ENCODE assay signal across 9 cellular contexts in the genomic region with DNA sequence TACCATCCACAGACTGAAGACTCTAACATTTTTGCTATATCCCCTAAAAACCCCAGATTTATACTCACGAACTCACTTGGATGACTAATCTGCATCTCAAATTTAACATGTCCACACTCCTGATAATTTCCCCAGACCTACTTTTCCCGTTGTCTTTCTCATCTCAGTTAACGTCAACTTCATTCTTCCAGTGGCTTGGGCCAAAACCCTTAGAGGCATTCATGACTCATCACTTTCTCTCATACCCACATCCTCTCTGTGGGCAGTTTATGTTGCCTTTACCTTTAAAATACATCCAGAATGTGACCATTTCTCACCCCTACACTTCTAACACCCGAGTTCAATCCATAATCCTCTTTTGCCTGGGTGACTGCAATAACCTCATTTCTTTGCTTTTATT.
DNase-seq lines count a peak whose midpoint lies in the region; ATAC-seq and TF ChIP-seq lines count a peak whose summit lies in the region.
"Had no signal": no experiment of that assay in that cellular context is flagged by ENCODE, and none has a peak within 500 bp of the region (broad histone marks: within the 10 kb centered on the region; RNA-seq: fewer than 3 reads in every experiment).

No MANE protein-coding gene starts in this region.

- H4K20me1 ChIP-seq in H9 (ENCODE audit: control insufficient read depth, insufficient read depth, insufficient read length), result no peaks in the 10 kb centered on the region

- no peak overlapping the region for H2AFZ ChIP-seq in H9 (ENCODE audit: low read length)

- H2BK120ac ChIP-seq in mesendoderm (ENCODE audit: low read depth, low read length), result no peak overlapping the region
- H2BK120ac ChIP-seq in H9 (ENCODE audit: low read depth, low read length, poor library complexity, severe bottlenecking), result no peak overlapping the region

- H2AK5ac ChIP-seq in mesendoderm (ENCODE audit: low read length) (no peak overlapping the region), H9 (ENCODE audit: insufficient read length, low read length) (no peak overlapping the region)

- H4K8ac ChIP-seq in mesendoderm (ENCODE audit: low read depth, low read length) (no peak overlapping the region), H9 (replicated peaks; ENCODE audit: insufficient read length, low read depth, low read length) (no peak overlapping the region)

- no peak overlapping the region for H3K4me3 ChIP-seq in mesendoderm (ENCODE audit: low read length)

- H3K4me1 Mint-ChIP-seq in H9, result peaks cover 16 to 25% of the 10 kb centered on the region in 2 experiments

- intact Hi-C loops in Right ventricle myocardium inferior (cut with DNase I), result no loop called here

- H3K27ac ChIP-seq in mesendoderm (ENCODE audit: low read depth, low read length) (no peak overlapping the region), H9 (ENCODE audit: insufficient read length, low read depth, low read length) (no peak overlapping the region)
- H3K27ac ChIP-seq: KMS-11 had no signal

- H3K18ac ChIP-seq in mesendoderm (ENCODE audit: low read length), result no peak overlapping the region
- no peak overlapping the region for H3K18ac ChIP-seq in H9 (ENCODE audit: insufficient read length, low read depth, low read length)

- DNase-seq in mesendoderm (peak; percentile 55), H9 (no peak), Right ventricle myocardium inferior (ENCODE audit: missing footprints) (no peak), NCI-H748 (lab: John Stamatoyannopoulos, UW; ENCODE audit: unreplicated experiment) (no peak)
- DNase-seq in activated effector memory CD4-positive, alpha-beta T cell treated with Interleukin-2 at 50 U/mL for 16 hours, result no peak

- H3T11ph ChIP-seq in H9 (ENCODE audit: low read length), result no peak overlapping the region

- WGBS in mesendoderm (ENCODE audit: extremely low coverage, insufficient coverage, low lambda C conversion rate), result no CpG with 5 or more reads among the region's 4 CpGs
- no CpG with 5 or more reads among the region's 4 CpGs for WGBS in H9 (ENCODE audit: extremely low coverage, insufficient read length, low lambda C conversion rate)

- peak overlapping the region in 1 of 3 experiments; percentile 55; a peak in 2 of 7 replicates for H3K27ac Mint-ChIP-seq in H9

- H4K5ac ChIP-seq in mesendoderm (ENCODE audit: low read length) (no peak overlapping the region), H9 (ENCODE audit: insufficient read length, low read depth, low read length) (no peak overlapping the region)

- H3K23me2 ChIP-seq in H9 (ENCODE audit: insufficient read length, low read depth, low read length, poor library complexity, severe bottlenecking), result no peaks in the 10 kb centered on the region

- no peak overlapping the region for H3K56ac ChIP-seq in mesendoderm (ENCODE audit: low read length)
- H3K56ac ChIP-seq in H9 (ENCODE audit: insufficient read length, low read depth, low read length), result no peak overlapping the region

- H3K36me3 ChIP-seq in mesendoderm (ENCODE audit: control insufficient read depth, insufficient read depth, low read length), result no peaks in the 10 kb centered on the region

- H2BK20ac ChIP-seq in H9 (ENCODE audit: low read depth, low read length, poor library complexity, severe bottlenecking), result no peak overlapping the region

- no peak for TF ChIP-seq CTCF in H9 (conservative IDR thresholded peaks at IDR 0.05)

- H3K14ac ChIP-seq in H9 (ENCODE audit: insufficient read depth, low read length), result no peak overlapping the region

- H3K4me1 ChIP-seq in mesendoderm (ENCODE audit: control insufficient read depth, low read depth, low read length) (no peaks in the 10 kb centered on the region), H9 (ENCODE audit: insufficient read depth, low read length) (peaks cover 4% of the 10 kb centered on the region; the same call in 1 of the 2 replicates)

- H4K91ac ChIP-seq in H9 (ENCODE audit: insufficient read length, low read depth, low read length), result no peak overlapping the region

- H2BK15ac ChIP-seq in mesendoderm (replicated peaks; ENCODE audit: low read depth) (no peak overlapping the region), H9 (ENCODE audit: low read depth, low read length) (no peak overlapping the region)

- peak; percentile 88 for ATAC-seq in GM18870 (IDR thresholded peaks at IDR 0.05; ENCODE audit: unreplicated experiment)
- peak; percentile 77 for ATAC-seq in HG03135 (IDR thresholded peaks at IDR 0.05; ENCODE audit: unreplicated experiment)
- peak; percentile 68 for ATAC-seq in SK-N-SH treated with all-trans-retinoic acid at 6 μM for 48 hours
- no peak for ATAC-seq in Right ventricle myocardium inferior

- H3K4me2 ChIP-seq in mesendoderm (ENCODE audit: low read length) (no peak overlapping the region), H9 (ENCODE audit: insufficient read depth, insufficient read length, low read length) (no peak overlapping the region)
- H3K4me2 ChIP-seq: KMS-11 had no signal

- no peak overlapping the region for H2BK12ac ChIP-seq in H9 (ENCODE audit: insufficient read length, low read depth, low read length)

- H3K79me2 ChIP-seq in mesendoderm (ENCODE audit: control insufficient read depth, insufficient read depth, low read length), result no peaks in the 10 kb centered on the region
- H3K79me2 ChIP-seq in H9 (ENCODE audit: insufficient read depth, low read length), result no peaks in the 10 kb centered on the region; the same call in 1 of the 2 replicates

- H3K27me3 Mint-ChIP-seq in H9 (ENCODE audit: low read depth), result no peaks in the 10 kb centered on the region

- H3K4me3 Mint-ChIP-seq in H9, result no peak overlapping the region

- H3K9me3 Mint-ChIP-seq in H9, result no peaks in the 10 kb centered on the region

- H2BK5ac ChIP-seq in mesendoderm (ENCODE audit: low read length) (no peak overlapping the region), H9 (ENCODE audit: insufficient read length, low read length) (no peak overlapping the region)

- no peak overlapping the region for H3K9ac ChIP-seq in mesendoderm (ENCODE audit: low read length)
- no peak overlapping the region for H3K9ac ChIP-seq in H9 (ENCODE audit: extremely low read depth, insufficient read length, low read length)
- H3K9ac ChIP-seq: KMS-11 had no signal

- H3K23ac ChIP-seq in mesendoderm (ENCODE audit: low read length), result no peak overlapping the region
- no peak overlapping the region for H3K23ac ChIP-seq in H9 (ENCODE audit: insufficient read length, low read depth, low read length)

- H3K9me3 ChIP-seq in H9 (ENCODE audit: control insufficient read depth, low read depth, low read length), result no peaks in the 10 kb centered on the region

- no peaks in the 10 kb centered on the region for H3K79me1 ChIP-seq in mesendoderm (ENCODE audit: low read length)
- no peaks in the 10 kb centered on the region for H3K79me1 ChIP-seq in H9 (ENCODE audit: insufficient read depth, low read depth, low read length, poor library complexity, severe bottlenecking)

- H3K27me3 ChIP-seq in mesendoderm (ENCODE audit: insufficient read depth, low read length, poor library complexity) (no peaks in the 10 kb centered on the region), H9 (ENCODE audit: insufficient read depth, low read length) (no peaks in the 10 kb centered on the region)

- H3K4ac ChIP-seq in mesendoderm (ENCODE audit: low read depth, low read length) (no peak overlapping the region), H9 (ENCODE audit: low read depth, low read length) (no peak overlapping the region)

- H3K36me3 Mint-ChIP-seq in H9 (ENCODE audit: insufficient read depth in 1 of 3, low read depth in 3 of 3), result no peaks in the 10 kb centered on the region; a peak in 1 of 7 replicates

TF ChIP-seq in SK-N-SH treated with all-trans-retinoic acid at 6 μM for 48 hours, 23 proteins besides CTCF, POLR2A, EP300 and RAD21 (continues in another document):
- no peak for TF ChIP-seq BACH2 (CRISPR knock-in tag; IDR thresholded peaks at IDR 0.05; ENCODE audit: borderline replicate concordance)
- TF ChIP-seq, protein P1, sequence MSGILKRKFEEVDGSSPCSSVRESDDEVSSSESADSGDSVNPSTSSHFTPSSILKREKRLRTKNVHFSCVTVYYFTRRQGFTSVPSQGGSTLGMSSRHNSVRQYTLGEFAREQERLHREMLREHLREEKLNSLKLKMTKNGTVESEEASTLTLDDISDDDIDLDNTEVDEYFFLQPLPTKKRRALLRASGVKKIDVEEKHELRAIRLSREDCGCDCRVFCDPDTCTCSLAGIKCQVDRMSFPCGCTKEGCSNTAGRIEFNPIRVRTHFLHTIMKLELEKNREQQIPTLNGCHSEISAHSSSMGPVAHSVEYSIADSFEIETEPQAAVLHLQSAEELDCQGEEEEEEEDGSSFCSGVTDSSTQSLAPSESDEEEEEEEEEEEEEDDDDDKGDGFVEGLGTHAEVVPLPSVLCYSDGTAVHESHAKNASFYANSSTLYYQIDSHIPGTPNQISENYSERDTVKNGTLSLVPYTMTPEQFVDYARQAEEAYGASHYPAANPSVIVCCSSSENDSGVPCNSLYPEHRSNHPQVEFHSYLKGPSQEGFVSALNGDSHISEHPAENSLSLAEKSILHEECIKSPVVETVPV (CRISPR knock-in tag; IDR thresholded peaks at IDR 0.05), result no peak
- TF ChIP-seq OSR1 (CRISPR knock-in tag; IDR thresholded peaks at IDR 0.05), result no peak
- TF ChIP-seq, protein P2, sequence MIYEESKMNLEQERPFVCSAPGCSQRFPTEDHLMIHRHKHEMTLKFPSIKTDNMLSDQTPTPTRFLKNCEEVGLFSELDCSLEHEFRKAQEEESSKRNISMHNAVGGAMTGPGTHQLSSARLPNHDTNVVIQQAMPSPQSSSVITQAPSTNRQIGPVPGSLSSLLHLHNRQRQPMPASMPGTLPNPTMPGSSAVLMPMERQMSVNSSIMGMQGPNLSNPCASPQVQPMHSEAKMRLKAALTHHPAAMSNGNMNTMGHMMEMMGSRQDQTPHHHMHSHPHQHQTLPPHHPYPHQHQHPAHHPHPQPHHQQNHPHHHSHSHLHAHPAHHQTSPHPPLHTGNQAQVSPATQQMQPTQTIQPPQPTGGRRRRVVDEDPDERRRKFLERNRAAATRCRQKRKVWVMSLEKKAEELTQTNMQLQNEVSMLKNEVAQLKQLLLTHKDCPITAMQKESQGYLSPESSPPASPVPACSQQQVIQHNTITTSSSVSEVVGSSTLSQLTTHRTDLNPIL (CRISPR knock-in tag; IDR thresholded peaks at IDR 0.05; ENCODE audit: low read depth), result no peak
- TF ChIP-seq TOX (CRISPR knock-in tag; IDR thresholded peaks at IDR 0.05; ENCODE audit: borderline replicate concordance), result peak; percentile 71; the same call in 1 of the 2 replicates
- TF ChIP-seq PPARA (CRISPR knock-in tag; IDR thresholded peaks at IDR 0.05; ENCODE audit: borderline replicate concordance), result no peak
- TF ChIP-seq ZNF8 (CRISPR knock-in tag; IDR thresholded peaks at IDR 0.05), result no peak
- no peak for TF ChIP-seq GLIS3 (CRISPR knock-in tag; IDR thresholded peaks at IDR 0.05)
- TF ChIP-seq ZNF565 (CRISPR knock-in tag; conservative IDR thresholded peaks at IDR 0.05; ENCODE audit: low read depth), result no peak
- TF ChIP-seq ISL1 (CRISPR knock-in tag; IDR thresholded peaks at IDR 0.05), result 0 out of 2 replicates have a peak, but pooled peaks have one; percentile 20
- TF ChIP-seq ESRRG (CRISPR knock-in tag; IDR thresholded peaks at IDR 0.05), result no peak
- no peak for TF ChIP-seq CSDC2 (CRISPR knock-in tag; IDR thresholded peaks at IDR 0.05)
- TF ChIP-seq ZC3H10 (CRISPR knock-in tag; IDR thresholded peaks at IDR 0.05), result 0 out of 2 replicates have a peak, but pooled peaks have one; percentile 61
